ENCODE assay signal across 8 cellular contexts in genomic region chr19:5338661-5339469, GRCh38. TPM values are rescaled to one million over a fixed set of nuclear protein-coding genes. Genes with fewer than 3 reads are reported as not detected.
A peak's percentile ranks its signal among the peaks of the same experiment; 100 is the strongest.
DNase-seq lines count a peak whose midpoint lies in the region; ATAC-seq and TF ChIP-seq lines count a peak whose summit lies in the region.

No MANE protein-coding gene starts in this region.

- DNase-seq in cardiac muscle cell (ENCODE audit: low read depth in 1 of 2, low spot score in 1 of 2) = peak in 1 of 2 donors; percentile 73
- no peak for DNase-seq in heart left ventricle
- no peak for DNase-seq in SK-N-MC (ENCODE audit: low read depth, low spot score)
- DNase-seq in head of caudate nucleus = peak in 40 of 42 donors; percentile 21 to 83 (median 56)
- DNase-seq in superior temporal gyrus (ENCODE audit: extremely low spot score) = peak; percentile 51
- DNase-seq in ovary = no peak
- no peak for DNase-seq in activated CD8-positive, alpha-beta memory T cell treated with anti-CD3 and anti-CD28 coated beads, Interleukin-2, amount 50 U/mL, for 48 hours

- no peak for TF ChIP-seq CTCF in cardiac muscle cell (IDR thresholded peaks at IDR 0.05; ENCODE audit: low read depth, low read length)
- TF ChIP-seq CTCF in heart left ventricle (IDR thresholded peaks at IDR 0.05) = no peak
- no peak for TF ChIP-seq CTCF in ovary (IDR thresholded peaks at IDR 0.05)

- H3K4me1 ChIP-seq in cardiac muscle cell (ENCODE audit: low read depth) (peaks cover 15% of the 10 kb centered on the region), heart left ventricle (peaks cover 0 to 23% (median 13%) of the 10 kb centered on the region in 12 donors), ovary (ENCODE audit: insufficient read depth) (no peaks in the 10 kb centered on the region)

- intact Hi-C loops in heart left ventricle (cut with DNase I) = no loop called here
- intact Hi-C loops in head of caudate nucleus (cut with DNase I) = no loop called here
- intact Hi-C loops in ovary (cut with DNase I) = no loop called here

- no peak for TF ChIP-seq POLR2A in heart left ventricle (IDR thresholded peaks at IDR 0.05)
- TF ChIP-seq POLR2A in ovary (IDR thresholded peaks at IDR 0.05) = no peak

- H3K27ac ChIP-seq in cardiac muscle cell (no peak overlapping the region), heart left ventricle (no peak overlapping the region), SK-N-MC (no peak overlapping the region), ovary (no peak overlapping the region)

- H3K4me3 ChIP-seq in cardiac muscle cell (peak overlapping the region; percentile 92), heart left ventricle (peak overlapping the region in 5 of 12 donors; percentile 51 to 82 (median 62)), SK-N-MC (peak overlapping the region; percentile 83), ovary (no peak overlapping the region)

- ATAC-seq in heart left ventricle (no peak), GM18498 (IDR thresholded peaks at IDR 0.05; ENCODE audit: unreplicated experiment) (no peak)

- no peak overlapping the region for H3K9ac ChIP-seq in SK-N-MC (ENCODE audit: insufficient read length)

- H3K27me3 ChIP-seq in cardiac muscle cell = no peaks in the 10 kb centered on the region
- peaks cover 12 to 60% (median 46%) of the 10 kb centered on the region in 9 donors for H3K27me3 ChIP-seq in heart left ventricle
- no peaks in the 10 kb centered on the region for H3K27me3 ChIP-seq in ovary

- H3K36me3 ChIP-seq in cardiac muscle cell (no peaks in the 10 kb centered on the region), heart left ventricle (no peaks in the 10 kb centered on the region), SK-N-MC (ENCODE audit: insufficient read depth, low read length) (no peaks in the 10 kb centered on the region), ovary (no peaks in the 10 kb centered on the region)

- no peak for TF ChIP-seq EP300 in ovary (IDR thresholded peaks at IDR 0.05)

- 3 to 6% (median 5%) methylated on average over 23 to 34 of the region's 34 CpGs for WGBS in heart left ventricle, 4 donors
- 7 to 13% (median 11%) methylated on average over 30 to 34 of the region's 34 CpGs for WGBS in ovary, 3 donors

- H3K9me3 ChIP-seq in cardiac muscle cell (ENCODE audit: low read depth) (no peaks in the 10 kb centered on the region), heart left ventricle (no peaks in the 10 kb centered on the region), SK-N-MC (ENCODE audit: low read depth, low read length) (no peaks in the 10 kb centered on the region), ovary (no peaks in the 10 kb centered on the region)

RNA-seq across cellular contexts. Expression of gene PTPRS, which starts 1.7 kb away (rescaled TPM):
- total RNA-seq in cardiac muscle cell = 247 and 351 TPM in 2 replicates
- 46.0 and 68.7 TPM in 2 replicates for polyA plus RNA-seq in cardiac muscle cell
- total RNA-seq in heart left ventricle = 100 to 1,000 TPM in 1 of 9 donors, 10 to 100 TPM in 8; 20.0 to 113 (median 33.0) TPM
- polyA plus RNA-seq in heart left ventricle = 10 to 100 TPM in 1 of 2 donors, 1 to 10 TPM in 1; 6.3 to 10.6 TPM
- total RNA-seq in ovary = 100 to 1,000 TPM; 137 to 196 (median 170) TPM
- polyA plus RNA-seq in ovary = 10 to 100 TPM; 12.3 to 37.4 TPM

Comparison
In these comparisons a context has a peak if more than half of its experiments do, and no peak if none do; other contexts are left out.
1. DNase-seq: peak in head of caudate nucleus (40 of 42) and superior temporal gyrus (single experiment); none in heart left ventricle (0 of 5), SK-N-MC (single experiment), ovary (0 of 5) and activated CD8-positive, alpha-beta memory T cell treated with anti-CD3 and anti-CD28 coated beads, Interleukin-2, amount 50 U/mL, for 48 hours (single experiment).